In the genomic region with DNA sequence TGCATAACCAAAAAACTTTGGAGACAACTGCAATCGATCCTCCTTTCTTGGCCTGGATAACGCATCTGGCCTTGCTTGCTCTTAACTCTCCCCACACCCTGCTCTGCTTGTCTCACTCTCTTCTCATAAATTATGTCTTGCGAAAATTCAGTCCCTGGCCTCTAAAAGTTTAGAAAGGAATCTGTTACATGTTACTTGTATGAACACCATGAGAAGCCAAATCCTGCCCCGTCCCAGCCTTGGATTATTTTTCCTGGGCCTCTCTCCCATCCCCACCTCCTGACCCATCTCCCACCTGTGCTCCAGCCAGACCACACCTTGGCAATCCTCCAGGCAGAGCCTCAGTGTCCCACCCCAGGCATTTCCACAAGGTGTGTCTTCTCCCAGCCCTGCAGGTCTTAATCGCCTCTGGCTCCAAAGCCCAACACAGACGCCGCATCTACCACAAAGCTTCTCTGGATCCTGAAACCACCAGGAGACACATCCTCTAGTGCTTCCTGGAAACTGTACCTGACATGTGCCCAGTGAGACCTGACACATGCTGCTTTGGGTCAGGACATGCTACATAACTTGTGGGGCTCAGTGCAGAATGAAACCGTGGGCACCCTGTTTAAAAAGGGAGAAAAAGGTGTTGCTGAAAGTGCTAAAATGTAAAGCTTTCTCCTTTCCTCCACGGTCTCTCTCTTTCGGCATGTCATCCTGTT, we compare ENCODE assay signal across 12 cellular contexts.
DNase-seq lines count a peak whose midpoint lies in the region; ATAC-seq and TF ChIP-seq lines count a peak whose summit lies in the region.
"Had no signal": no experiment of that assay in that cellular context is flagged by ENCODE, and none has a peak within 500 bp of the region (broad histone marks: within the 10 kb centered on the region; RNA-seq: fewer than 3 reads in every experiment).

No MANE protein-coding gene starts in this region.

- H3K27me3 Mint-ChIP-seq in nephron (ENCODE audit: low read depth): no peaks in the 10 kb centered on the region

- TF ChIP-seq CTCF in fibroblast of the aortic adventitia (IDR thresholded peaks at IDR 0.05; ENCODE audit: insufficient read depth, low read length) (no peak), nephron (IDR thresholded peaks at IDR 0.05; ENCODE audit: unreplicated experiment in 3 of 3) (no peak), vagina (IDR thresholded peaks at IDR 0.05) (no peak)

- H3K9me3 ChIP-seq in vagina: no peaks in the 10 kb centered on the region

- no peak for ATAC-seq in HG03175 (IDR thresholded peaks at IDR 0.05; ENCODE audit: unreplicated experiment)

- peak overlapping the region in 1 of 3 experiments; percentile 2 for H3K4me3 Mint-ChIP-seq in nephron

- peaks cover 20% of the 10 kb centered on the region for H3K4me1 ChIP-seq in vagina

- H3K4me1 Mint-ChIP-seq in nephron: peaks cover 36% of the 10 kb centered on the region

- intact Hi-C loops in vagina (cut with DNase I): no loop called here

- H3K27me3 ChIP-seq in vagina: no peaks in the 10 kb centered on the region

- H3K27ac Mint-ChIP-seq in nephron: peak overlapping the region; percentile 83 to 89 (median 84)

- TF ChIP-seq POLR2A in vagina (IDR thresholded peaks at IDR 0.05): no peak

- no peaks in the 10 kb centered on the region for H3K9me3 Mint-ChIP-seq in nephron

- H3K4me3 ChIP-seq in fibroblast of the aortic adventitia (ENCODE audit: low read depth, low read length): no peak overlapping the region
- no peak overlapping the region for H3K4me3 ChIP-seq in vagina

- no peaks in the 10 kb centered on the region for H3K36me3 ChIP-seq in vagina

- DNase-seq in activated effector memory CD4-positive, alpha-beta T cell treated with anti-CD3 and anti-CD28 coated beads, Interleukin-2, amount 50 U/mL, for 16 hours: peak; percentile 48
- no peak for DNase-seq in activated effector memory CD4-positive, alpha-beta T cell treated with Interleukin-2 at 50 U/mL for 16 hours
- DNase-seq in fibroblast of the aortic adventitia (ENCODE audit: low read depth): peak; percentile 88
- DNase-seq in vagina (ENCODE audit: extremely low spot score in 2 of 2): peak in 1 of 2 donors; percentile 77
- DNase-seq in occipital lobe (lab: John Stamatoyannopoulos, UW): no peak
- no peak for DNase-seq in LoVo (ENCODE audit: low spot score)
- DNase-seq: activated gamma-delta T cell treated with Interleukin-2 at 50 U/mL for 16 hours, DMS79, H7, NCI-H1436 had no signal

- H3K36me3 Mint-ChIP-seq in nephron (ENCODE audit: low read depth): no peaks in the 10 kb centered on the region

- peak overlapping the region; percentile 80 for H3K27ac ChIP-seq in vagina

Comparison
In these comparisons a context has a peak if more than half of its experiments do, and no peak if none do; other contexts are left out.
1. DNase-seq: peak in activated effector memory CD4-positive, alpha-beta T cell treated with anti-CD3 and anti-CD28 coated beads, Interleukin-2, amount 50 U/mL, for 16 hours (single experiment) and fibroblast of the aortic adventitia (single experiment); none in activated effector memory CD4-positive, alpha-beta T cell treated with Interleukin-2 at 50 U/mL for 16 hours (single experiment), occipital lobe (single experiment) and LoVo (single experiment).